In genomic region chr16:72073831-72074230, GRCh38 we compare ENCODE assay signal across 21 cellular contexts. TPM values are rescaled to one million over a fixed set of nuclear protein-coding genes. Genes with fewer than 3 reads are reported as not detected.
DNase-seq lines count a peak whose midpoint lies in the region; ATAC-seq and TF ChIP-seq lines count a peak whose summit lies in the region.
"Had no signal": no experiment of that assay in that cellular context is flagged by ENCODE, and none has a peak within 500 bp of the region (broad histone marks: within the 10 kb centered on the region; RNA-seq: fewer than 3 reads in every experiment).

No MANE protein-coding gene starts in this region.

- peak; percentile 56 to 78 for ATAC-seq in gastrocnemius medialis
- ATAC-seq in HG03571 (IDR thresholded peaks at IDR 0.05; ENCODE audit: unreplicated experiment) = no peak
- ATAC-seq in HG02588 (IDR thresholded peaks at IDR 0.05; ENCODE audit: unreplicated experiment) = no peak
- no peak for ATAC-seq in GM21381 (IDR thresholded peaks at IDR 0.05; ENCODE audit: unreplicated experiment)
- ATAC-seq in GM18907 (IDR thresholded peaks at IDR 0.05; ENCODE audit: unreplicated experiment) = no peak

- no peak overlapping the region for H3K4me3 ChIP-seq in adrenal gland
- H3K4me3 ChIP-seq in fibroblast of mammary gland (ENCODE audit: control insufficient read depth, low read depth, low read length) = no peak overlapping the region
- no peak overlapping the region for H3K4me3 ChIP-seq in gastrocnemius medialis
- H3K4me3 ChIP-seq: MG63 had no signal

- WGBS in adrenal gland, 4 donors = 62 to 81% (median 70%) methylated on average over 5 of the region's 5 CpGs

- intact Hi-C loops in adrenal gland (cut with DNase I) (no loop called here), gastrocnemius medialis (cut with DNase I; ENCODE audit: low total_unique reads) (no loop called here)

- DNase-seq in adrenal gland (peak in 5 of 7 donors; percentile 22 to 57 (median 28)), fibroblast of mammary gland (ENCODE audit: low read depth) (peak; percentile 40), gastrocnemius medialis (peak in 1 of 2 donors; percentile 37)
- DNase-seq: activated CD4-positive, alpha-beta memory T cell treated with anti-CD3 and anti-CD28 coated beads for 36 hours; activated naive CD8-positive, alpha-beta T cell treated with anti-CD3 and anti-CD28 coated beads, Interleukin-2, amount 10 ng/mL, durations not matched to agents 7 days and 5 days; activated T-cell treated with anti-CD3 and anti-CD28 coated beads, Interleukin-2, amount 50 U/mL, for 48 hours; CD4-positive, alpha-beta T cell; DMS79 treated with DMSO at 0.1 percent for 48 hours; GOT3; MG63; NCI-H2029 treated with DMSO at 0.1 percent for 48 hours; NCI-H69; stimulated activated CD4-positive, alpha-beta T cell treated with anti-CD3 and anti-CD28 coated beads, Interleukin-4, amount 100 ng/mL, for 4 hours had no signal

- in situ Hi-C loops in gastrocnemius medialis (cut with MboI; ENCODE audit: low sequenced_read_pairs in 4 of 4) = no loop called here

- H3K27me3 ChIP-seq in adrenal gland (no peaks in the 10 kb centered on the region), layer of hippocampus (ENCODE audit: control insufficient read depth, insufficient read depth, low read length) (no peaks in the 10 kb centered on the region), gastrocnemius medialis (no peaks in the 10 kb centered on the region)
- H3K27me3 ChIP-seq: MG63 had no signal

- no peak for TF ChIP-seq POLR2A in adrenal gland (IDR thresholded peaks at IDR 0.05)
- no peak for TF ChIP-seq POLR2A in gastrocnemius medialis (IDR thresholded peaks at IDR 0.05)

- TF ChIP-seq CTCF in adrenal gland (IDR thresholded peaks at IDR 0.05) = no peak
- TF ChIP-seq CTCF in fibroblast of mammary gland (conservative IDR thresholded peaks at IDR 0.05; ENCODE audit: control insufficient read depth, insufficient read depth, low read depth, low read length) = no peak
- no peak for TF ChIP-seq CTCF in gastrocnemius medialis (IDR thresholded peaks at IDR 0.05 in 4 of 5, conservative IDR thresholded peaks at IDR 0.05 in 1 of 5)

- H3K27ac ChIP-seq in adrenal gland = peak overlapping the region in 1 of 5 donors; percentile 61
- peak overlapping the region; percentile 67 for H3K27ac ChIP-seq in layer of hippocampus (ENCODE audit: low read depth, low read length)
- H3K27ac ChIP-seq in gastrocnemius medialis = peak overlapping the region in 1 of 4 donors; percentile 13

- no peaks in the 10 kb centered on the region for H3K9me3 ChIP-seq in adrenal gland (replicated peaks in 1 of 3)
- no peaks in the 10 kb centered on the region for H3K9me3 ChIP-seq in gastrocnemius medialis
- H3K9me3 ChIP-seq: MG63 had no signal

- no peaks in the 10 kb centered on the region for H3K36me3 ChIP-seq in adrenal gland (replicated peaks in 1 of 2)
- no peaks in the 10 kb centered on the region for H3K36me3 ChIP-seq in gastrocnemius medialis
- H3K36me3 ChIP-seq: MG63 had no signal

- H3K4me1 ChIP-seq in adrenal gland (replicated peaks in 1 of 2) = peaks cover 0 to 5% of the 10 kb centered on the region in 2 donors
- peaks cover 12 to 20% of the 10 kb centered on the region in 2 donors for H3K4me1 ChIP-seq in gastrocnemius medialis

RNA-seq across cellular contexts. Expression of gene HPR, which starts 10.8 kb away (rescaled TPM):
- total RNA-seq in adrenal gland = 1 to 10 TPM in 2 of 8 donors, under 1 TPM in 1, not detected in 5; 0.23 to 1.4 (median 1.3) TPM
- polyA plus RNA-seq in adrenal gland = 1 to 10 TPM in 1 of 3 donors, under 1 TPM in 1, not detected in 1; 0.88 to 1.2 TPM
- under 1 TPM in 1 of 4 donors, not detected in 3; 0.20 TPM for total RNA-seq in gastrocnemius medialis
- total RNA-seq: activated CD4-positive, alpha-beta memory T cell treated with anti-CD3 and anti-CD28 coated beads for 36 hours; activated naive CD8-positive, alpha-beta T cell treated with anti-CD3 and anti-CD28 coated beads, Interleukin-2, amount 10 ng/mL, durations not matched to agents 7 days and 5 days; CD4-positive, alpha-beta T cell; epithelial cell of proximal tubule; ureter had no signal

RNA-seq across cellular contexts. Expression of gene HP, which starts 19.5 kb away (rescaled TPM):
- total RNA-seq in adrenal gland (100 to 1,000 TPM in 1 of 8 donors, 10 to 100 TPM in 3, 1 to 10 TPM in 4; 4.9 to 113 (median 9.8) TPM), gastrocnemius medialis (100 to 1,000 TPM in 1 of 4 donors, 10 to 100 TPM in 1, 1 to 10 TPM in 1, not detected in 1; 1.5 to 206 (median 63.7) TPM)
- 10 to 100 TPM in 2 of 3 donors, 1 to 10 TPM in 1; 6.0 to 29.8 (median 18.3) TPM for polyA plus RNA-seq in adrenal gland
- total RNA-seq: activated CD4-positive, alpha-beta memory T cell treated with anti-CD3 and anti-CD28 coated beads for 36 hours; activated naive CD8-positive, alpha-beta T cell treated with anti-CD3 and anti-CD28 coated beads, Interleukin-2, amount 10 ng/mL, durations not matched to agents 7 days and 5 days; CD4-positive, alpha-beta T cell; epithelial cell of proximal tubule had no signal
- polyA plus RNA-seq: neural cell had no signal

RNA-seq across cellular contexts. Expression of gene TXNL4B, which starts 19.6 kb away (rescaled TPM):
- total RNA-seq in adrenal gland (10 to 100 TPM in 3 of 8 donors, 1 to 10 TPM in 5; 3.8 to 14.1 (median 8.6) TPM), gastrocnemius medialis (10 to 100 TPM in 2 of 4 donors, 1 to 10 TPM in 2; 6.0 to 13.7 (median 10.0) TPM)
- polyA plus RNA-seq in adrenal gland = 10 to 100 TPM in 2 of 3 donors, 1 to 10 TPM in 1; 6.4 to 14.3 (median 10.5) TPM

RNA-seq across cellular contexts. Expression of gene DHX38, which starts 19.8 kb away (rescaled TPM):
- total RNA-seq in adrenal gland = 10 to 100 TPM; 31.9 to 55.6 (median 38.9) TPM
- 10 to 100 TPM; 45.1 to 93.1 (median 68.4) TPM for polyA plus RNA-seq in adrenal gland
- 10 to 100 TPM; 26.9 to 75.3 (median 53.8) TPM for total RNA-seq in gastrocnemius medialis

Comparison
In these comparisons a context has a peak if more than half of its experiments do, and no peak if none do; other contexts are left out.
1. ATAC-seq: peak in gastrocnemius medialis (2 of 2); none in HG03571 (single experiment), HG02588 (single experiment), GM21381 (single experiment) and GM18907 (single experiment).